In genomic region chr11:112961146-112961668, GRCh38 we compare ENCODE assay signal across 1 cellular context.
A peak's percentile ranks its signal among the peaks of the same experiment; 100 is the strongest.
TF ChIP-seq lines count a peak whose summit lies in the region.

Gene NCAM1 (plus strand): TSS chr11:112961420.

TF ChIP-seq in GM23338, 12 proteins besides CTCF, POLR2A, EP300 and RAD21 (continued from another document):
- TF ChIP-seq, protein P1, sequence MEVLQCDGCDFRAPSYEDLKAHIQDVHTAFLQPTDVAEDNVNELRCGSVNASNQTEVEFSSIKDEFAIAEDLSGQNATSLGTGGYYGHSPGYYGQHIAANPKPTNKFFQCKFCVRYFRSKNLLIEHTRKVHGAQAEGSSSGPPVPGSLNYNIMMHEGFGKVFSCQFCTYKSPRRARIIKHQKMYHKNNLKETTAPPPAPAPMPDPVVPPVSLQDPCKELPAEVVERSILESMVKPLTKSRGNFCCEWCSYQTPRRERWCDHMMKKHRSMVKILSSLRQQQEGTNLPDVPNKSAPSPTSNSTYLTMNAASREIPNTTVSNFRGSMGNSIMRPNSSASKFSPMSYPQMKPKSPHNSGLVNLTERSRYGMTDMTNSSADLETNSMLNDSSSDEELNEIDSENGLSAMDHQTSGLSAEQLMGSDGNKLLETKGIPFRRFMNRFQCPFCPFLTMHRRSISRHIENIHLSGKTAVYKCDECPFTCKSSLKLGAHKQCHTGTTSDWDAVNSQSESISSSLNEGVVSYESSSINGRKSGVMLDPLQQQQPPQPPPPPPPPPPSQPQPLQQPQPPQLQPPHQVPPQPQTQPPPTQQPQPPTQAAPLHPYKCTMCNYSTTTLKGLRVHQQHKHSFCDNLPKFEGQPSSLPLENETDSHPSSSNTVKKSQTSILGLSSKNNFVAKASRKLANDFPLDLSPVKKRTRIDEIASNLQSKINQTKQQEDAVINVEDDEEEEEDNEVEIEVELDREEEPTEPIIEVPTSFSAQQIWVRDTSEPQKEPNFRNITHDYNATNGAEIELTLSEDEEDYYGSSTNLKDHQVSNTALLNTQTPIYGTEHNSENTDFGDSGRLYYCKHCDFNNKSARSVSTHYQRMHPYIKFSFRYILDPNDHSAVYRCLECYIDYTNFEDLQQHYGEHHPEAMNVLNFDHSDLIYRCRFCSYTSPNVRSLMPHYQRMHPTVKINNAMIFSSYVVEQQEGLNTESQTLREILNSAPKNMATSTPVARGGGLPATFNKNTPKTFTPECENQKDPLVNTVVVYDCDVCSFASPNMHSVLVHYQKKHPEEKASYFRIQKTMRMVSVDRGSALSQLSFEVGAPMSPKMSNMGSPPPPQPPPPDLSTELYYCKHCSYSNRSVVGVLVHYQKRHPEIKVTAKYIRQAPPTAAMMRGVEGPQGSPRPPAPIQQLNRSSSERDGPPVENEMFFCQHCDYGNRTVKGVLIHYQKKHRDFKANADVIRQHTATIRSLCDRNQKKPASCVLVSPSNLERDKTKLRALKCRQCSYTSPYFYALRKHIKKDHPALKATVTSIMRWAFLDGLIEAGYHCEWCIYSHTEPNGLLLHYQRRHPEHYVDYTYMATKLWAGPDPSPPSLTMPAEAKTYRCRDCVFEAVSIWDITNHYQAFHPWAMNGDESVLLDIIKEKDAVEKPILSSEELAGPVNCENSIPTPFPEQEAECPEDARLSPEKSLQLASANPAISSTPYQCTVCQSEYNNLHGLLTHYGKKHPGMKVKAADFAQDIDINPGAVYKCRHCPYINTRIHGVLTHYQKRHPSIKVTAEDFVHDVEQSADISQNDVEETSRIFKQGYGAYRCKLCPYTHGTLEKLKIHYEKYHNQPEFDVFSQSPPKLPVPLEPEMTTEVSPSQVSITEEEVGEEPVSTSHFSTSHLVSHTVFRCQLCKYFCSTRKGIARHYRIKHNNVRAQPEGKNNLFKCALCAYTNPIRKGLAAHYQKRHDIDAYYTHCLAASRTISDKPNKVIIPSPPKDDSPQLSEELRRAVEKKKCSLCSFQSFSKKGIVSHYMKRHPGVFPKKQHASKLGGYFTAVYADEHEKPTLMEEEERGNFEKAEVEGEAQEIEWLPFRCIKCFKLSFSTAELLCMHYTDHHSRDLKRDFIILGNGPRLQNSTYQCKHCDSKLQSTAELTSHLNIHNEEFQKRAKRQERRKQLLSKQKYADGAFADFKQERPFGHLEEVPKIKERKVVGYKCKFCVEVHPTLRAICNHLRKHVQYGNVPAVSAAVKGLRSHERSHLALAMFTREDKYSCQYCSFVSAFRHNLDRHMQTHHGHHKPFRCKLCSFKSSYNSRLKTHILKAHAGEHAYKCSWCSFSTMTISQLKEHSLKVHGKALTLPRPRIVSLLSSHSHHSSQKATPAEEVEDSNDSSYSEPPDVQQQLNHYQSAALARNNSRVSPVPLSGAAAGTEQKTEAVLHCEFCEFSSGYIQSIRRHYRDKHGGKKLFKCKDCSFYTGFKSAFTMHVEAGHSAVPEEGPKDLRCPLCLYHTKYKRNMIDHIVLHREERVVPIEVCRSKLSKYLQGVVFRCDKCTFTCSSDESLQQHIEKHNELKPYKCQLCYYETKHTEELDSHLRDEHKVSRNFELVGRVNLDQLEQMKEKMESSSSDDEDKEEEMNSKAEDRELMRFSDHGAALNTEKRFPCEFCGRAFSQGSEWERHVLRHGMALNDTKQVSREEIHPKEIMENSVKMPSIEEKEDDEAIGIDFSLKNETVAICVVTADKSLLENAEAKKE (CRISPR knock-in tag; IDR thresholded peaks at IDR 0.05) = peak; percentile 30; the same call in 1 of the 2 replicates
- TF ChIP-seq EZH2 (IDR thresholded peaks at IDR 0.05; ENCODE audit: low read depth, unreplicated experiment) (no peak), ETS1 (IDR thresholded peaks at IDR 0.05) (no peak), NANOG (IDR thresholded peaks at IDR 0.05; ENCODE audit: borderline replicate concordance) (peak; percentile 40; the same call in 1 of the 2 replicates), EZH2phosphoT487 (IDR thresholded peaks at IDR 0.05; ENCODE audit: unreplicated experiment) (no peak)
